2 cellular contexts compared by ENCODE assay signal in genomic region chr17:69450131-69450530, GRCh38.
TF ChIP-seq lines count a peak whose summit lies in the region.

No MANE protein-coding gene starts in this region.

TF ChIP-seq in IMR-90, 13 proteins besides CTCF, POLR2A, EP300 and RAD21:
- TF ChIP-seq FOS (IDR thresholded peaks at IDR 0.05; ENCODE audit: low read depth, low read length), result no peak
- no peak for TF ChIP-seq MAZ (IDR thresholded peaks at IDR 0.05; ENCODE audit: borderline replicate concordance, low read depth, low read length)
- no peak for TF ChIP-seq USF2 (IDR thresholded peaks at IDR 0.05; ENCODE audit: low read depth, low read length)
- TF ChIP-seq ELK1 (IDR thresholded peaks at IDR 0.05; ENCODE audit: borderline replicate concordance, low read depth, low read length), result no peak
- no peak for TF ChIP-seq SMC3 (IDR thresholded peaks at IDR 0.05; ENCODE audit: low read depth, low read length)
- no peak for TF ChIP-seq RCOR1 (IDR thresholded peaks at IDR 0.05; ENCODE audit: insufficient replicate concordance, low read length)
- TF ChIP-seq MAFK (IDR thresholded peaks at IDR 0.05; ENCODE audit: low read depth, low read length), result no peak
- TF ChIP-seq CHD1 (IDR thresholded peaks at IDR 0.05; ENCODE audit: low read depth, low read length), result no peak
- no peak for TF ChIP-seq BHLHE40 (IDR thresholded peaks at IDR 0.05; ENCODE audit: low read depth, low read length)
- TF ChIP-seq MXI1 (IDR thresholded peaks at IDR 0.05; ENCODE audit: borderline replicate concordance, low read depth, low read length), result no peak
- no peak for TF ChIP-seq RFX5 (IDR thresholded peaks at IDR 0.05; ENCODE audit: low read depth, low read length)

TF ChIP-seq in H1, 55 proteins besides CTCF, POLR2A, EP300 and RAD21:
- TF ChIP-seq EZH2 (IDR thresholded peaks at IDR 0.05; ENCODE audit: low read depth, low read length, severe bottlenecking) (no peak), BACH1 (IDR thresholded peaks at IDR 0.05; ENCODE audit: low read length) (no peak), SAP30 (IDR thresholded peaks at IDR 0.05; ENCODE audit: insufficient read depth, insufficient replicate concordance, low read length) (no peak), ASH2L (IDR thresholded peaks at IDR 0.05; ENCODE audit: low read length) (no peak), CHD7 (IDR thresholded peaks at IDR 0.05; ENCODE audit: insufficient replicate concordance, low read length) (no peak), TAF7 (optimal IDR thresholded peaks at IDR 0.05; ENCODE audit: borderline replicate concordance, low read depth, low read length) (no peak), TCF12 (IDR thresholded peaks at IDR 0.05; ENCODE audit: low read depth, low read length) (0 out of 2 replicates have a peak, but pooled peaks have one; percentile 65)
